ENCODE assay signal across 30 cellular contexts in the genomic region with DNA sequence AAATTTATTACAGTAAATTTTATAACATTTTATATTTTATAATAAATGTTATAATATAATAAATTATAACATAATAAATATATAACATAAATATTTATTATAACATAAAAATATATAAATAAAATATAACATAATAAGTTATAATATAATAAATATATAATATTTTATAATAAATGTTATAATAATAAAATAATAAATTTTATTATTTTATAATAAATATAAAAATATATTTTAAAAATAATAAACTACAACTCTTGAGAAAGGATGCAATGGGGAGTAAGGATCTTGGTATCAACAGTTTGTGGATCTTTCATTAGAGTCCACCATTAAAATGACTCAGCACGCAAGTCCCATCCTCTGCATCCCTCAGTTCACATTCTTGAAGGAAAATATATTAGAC.
"Had no signal": no experiment of that assay in that cellular context is flagged by ENCODE, and none has a peak within 500 bp of the region (broad histone marks: within the 10 kb centered on the region; RNA-seq: fewer than 3 reads in every experiment).

No MANE protein-coding gene starts in this region.

- H3K4me1 ChIP-seq: adrenal gland, body of pancreas, colonic mucosa, gastrocnemius medialis, heart right ventricle had no signal

- H3K36me3 Mint-ChIP-seq: activated CD4-positive, alpha-beta memory T cell treated with anti-CD3 and anti-CD28 coated beads for 36 hours; activated CD8-positive, alpha-beta memory T cell treated with anti-CD3 and anti-CD28 coated beads, Interleukin-2, amount 10 ng/mL, durations not matched to agents 7 days and 5 days; activated naive CD4-positive, alpha-beta T cell treated with anti-CD3 and anti-CD28 coated beads, Interleukin-2, amount 50 U/mL, for 24 hours; activated naive CD8-positive, alpha-beta T cell treated with anti-CD3 and anti-CD28 coated beads for 36 hours had no signal

- DNase-seq: activated B cell treated with CpG ODN at 0.5 μM for 24 hours; activated CD4-positive, alpha-beta memory T cell treated with anti-CD3 and anti-CD28 coated beads for 36 hours; activated CD4-positive, alpha-beta T cell treated with anti-CD3 and anti-CD28 coated beads, Interleukin-2, amount 10 ng/mL, durations not matched to agents 24 days and 14 days; activated CD8-positive, alpha-beta memory T cell treated with anti-CD3 and anti-CD28 coated beads, Interleukin-2, amount 10 ng/mL, durations not matched to agents 7 days and 5 days; activated CD8-positive, alpha-beta memory T cell treated with anti-CD3 and anti-CD28 coated beads, Interleukin-2, amount 50 U/mL, for 4 hours; activated CD8-positive, alpha-beta T cell treated with anti-CD3 and anti-CD28 coated beads, Interleukin-2, amount 10 ng/mL, durations not matched to agents 7 days and 5 days; activated effector memory CD4-positive, alpha-beta T cell treated with anti-CD3 and anti-CD28 coated beads, Interleukin-2, amount 50 U/mL, for 16 hours; activated naive CD4-positive, alpha-beta T cell treated with anti-CD3 and anti-CD28 coated beads for 36 hours; activated naive CD8-positive, alpha-beta T cell treated with anti-CD3 and anti-CD28 coated beads for 36 hours; activated naive CD8-positive, alpha-beta T cell treated with anti-CD3 and anti-CD28 coated beads, Interleukin-2, amount 50 U/mL, for 24 hours; activated T-cell treated with anti-CD3 and anti-CD28 coated beads, Interleukin-2, amount 50 U/mL, for 1 hour; activated T-cell treated with anti-CD3 and anti-CD28 coated beads, Interleukin-2, amount 50 U/mL, for 48 hours; adrenal gland; amygdala; aorta; body of pancreas; caudate nucleus; colonic mucosa; effector CD8-positive, alpha-beta T cell; foreskin fibroblast; gastrocnemius medialis; heart right ventricle; T-helper 2 cell had no signal

- H3K36me3 ChIP-seq: adrenal gland, colonic mucosa, gastrocnemius medialis, heart right ventricle had no signal

- H3K9me3 ChIP-seq: adrenal gland, colonic mucosa, gastrocnemius medialis had no signal

- H3K27ac Mint-ChIP-seq: activated B cell treated with CpG ODN at 0.5 μM for 24 hours; activated CD4-positive, alpha-beta memory T cell treated with anti-CD3 and anti-CD28 coated beads for 36 hours; activated CD4-positive, alpha-beta T cell treated with anti-CD3 and anti-CD28 coated beads, Interleukin-2, amount 10 ng/mL, durations not matched to agents 24 days and 14 days; activated CD8-positive, alpha-beta memory T cell treated with anti-CD3 and anti-CD28 coated beads, Interleukin-2, amount 10 ng/mL, durations not matched to agents 7 days and 5 days; activated CD8-positive, alpha-beta T cell treated with anti-CD3 and anti-CD28 coated beads, Interleukin-2, amount 10 ng/mL, durations not matched to agents 7 days and 5 days; activated naive CD4-positive, alpha-beta T cell treated with anti-CD3 and anti-CD28 coated beads for 36 hours; activated naive CD4-positive, alpha-beta T cell treated with anti-CD3 and anti-CD28 coated beads, Interleukin-2, amount 50 U/mL, for 24 hours; activated naive CD8-positive, alpha-beta T cell treated with anti-CD3 and anti-CD28 coated beads for 36 hours; activated naive CD8-positive, alpha-beta T cell treated with anti-CD3 and anti-CD28 coated beads, Interleukin-2, amount 50 U/mL, for 24 hours; activated T-helper 1 cell treated with anti-CD3 and anti-CD28 coated beads, Interleukin-12 subunit alpha, Interleukin-12 subunit beta, Interleukin-2, Interleukin-4 antibody, amounts not matched to agents 30 ng/mL and 10 ng/mL and 1 ng/mL, durations not matched to agents 14 hours and 24 hours and 36 hours; activated T-helper 2 cell treated with anti-CD3 and anti-CD28 coated beads, Interferon-gamma antibody, Interleukin-2, Interleukin-4, amounts not matched to agents 10 μg/mL and 5 μg/mL and 100 μg/mL, durations not matched to agents 14 hours and 24 hours and 36 hours had no signal

- H3K27me3 ChIP-seq: adrenal gland, body of pancreas, colonic mucosa, gastrocnemius medialis, heart right ventricle, hepatocyte had no signal

- H3K4me1 Mint-ChIP-seq: activated B cell treated with CpG ODN at 0.5 μM for 24 hours; activated CD4-positive, alpha-beta T cell treated with anti-CD3 and anti-CD28 coated beads, Interleukin-2, amount 10 ng/mL, durations not matched to agents 24 days and 14 days; activated CD8-positive, alpha-beta memory T cell treated with anti-CD3 and anti-CD28 coated beads, Interleukin-2, amount 10 ng/mL, durations not matched to agents 7 days and 5 days; activated naive CD4-positive, alpha-beta T cell treated with anti-CD3 and anti-CD28 coated beads, Interleukin-2, amount 50 U/mL, for 24 hours; activated naive CD8-positive, alpha-beta T cell treated with anti-CD3 and anti-CD28 coated beads for 36 hours; activated naive CD8-positive, alpha-beta T cell treated with anti-CD3 and anti-CD28 coated beads, Interleukin-2, amount 50 U/mL, for 24 hours had no signal

- H3K4me3 ChIP-seq: adrenal gland, body of pancreas, colonic mucosa, gastrocnemius medialis, heart right ventricle, hepatocyte had no signal

- H3K4me3 Mint-ChIP-seq: activated B cell treated with CpG ODN at 0.5 μM for 24 hours; activated CD4-positive, alpha-beta memory T cell treated with anti-CD3 and anti-CD28 coated beads for 36 hours; activated CD4-positive, alpha-beta T cell treated with anti-CD3 and anti-CD28 coated beads, Interleukin-2, amount 10 ng/mL, durations not matched to agents 24 days and 14 days; activated CD8-positive, alpha-beta memory T cell treated with anti-CD3 and anti-CD28 coated beads, Interleukin-2, amount 10 ng/mL, durations not matched to agents 7 days and 5 days; activated CD8-positive, alpha-beta T cell treated with anti-CD3 and anti-CD28 coated beads, Interleukin-2, amount 10 ng/mL, durations not matched to agents 7 days and 5 days; activated naive CD4-positive, alpha-beta T cell treated with anti-CD3 and anti-CD28 coated beads for 36 hours; activated naive CD4-positive, alpha-beta T cell treated with anti-CD3 and anti-CD28 coated beads, Interleukin-2, amount 50 U/mL, for 24 hours; activated naive CD8-positive, alpha-beta T cell treated with anti-CD3 and anti-CD28 coated beads for 36 hours; activated naive CD8-positive, alpha-beta T cell treated with anti-CD3 and anti-CD28 coated beads, Interleukin-2, amount 50 U/mL, for 24 hours; activated T-helper 1 cell treated with anti-CD3 and anti-CD28 coated beads, Interleukin-12 subunit alpha, Interleukin-12 subunit beta, Interleukin-2, Interleukin-4 antibody, amounts not matched to agents 30 ng/mL and 10 ng/mL and 1 ng/mL, durations not matched to agents 14 hours and 24 hours and 36 hours had no signal

- H3K27ac ChIP-seq: adrenal gland, body of pancreas, colonic mucosa, gastrocnemius medialis, heart right ventricle, hepatocyte, VCaP had no signal

- ATAC-seq: activated CD4-positive, CD25-positive, alpha-beta regulatory T cell treated with anti-CD3 and anti-CD28 coated beads, Interleukin-2, amount 50 U/mL, for 24 hours; activated CD8-positive, alpha-beta memory T cell treated with anti-CD3 and anti-CD28 coated beads, Interleukin-2, amount 10 ng/mL, durations not matched to agents 7 days and 5 days; activated CD8-positive, alpha-beta T cell treated with anti-CD3 and anti-CD28 coated beads, Interleukin-2, amount 10 ng/mL, durations not matched to agents 7 days and 5 days; activated naive CD8-positive, alpha-beta T cell treated with anti-CD3 and anti-CD28 coated beads, Interleukin-2, amount 50 U/mL, for 24 hours; body of pancreas; esophagus mucosa; gastrocnemius medialis; heart right ventricle had no signal

- H3K27me3 Mint-ChIP-seq: activated B cell treated with CpG ODN at 0.5 μM for 24 hours; activated CD4-positive, alpha-beta memory T cell treated with anti-CD3 and anti-CD28 coated beads for 36 hours; activated CD4-positive, alpha-beta T cell treated with anti-CD3 and anti-CD28 coated beads, Interleukin-2, amount 10 ng/mL, durations not matched to agents 24 days and 14 days; activated CD8-positive, alpha-beta memory T cell treated with anti-CD3 and anti-CD28 coated beads, Interleukin-2, amount 10 ng/mL, durations not matched to agents 7 days and 5 days; activated naive CD4-positive, alpha-beta T cell treated with anti-CD3 and anti-CD28 coated beads, Interleukin-2, amount 50 U/mL, for 24 hours; activated naive CD8-positive, alpha-beta T cell treated with anti-CD3 and anti-CD28 coated beads for 36 hours; activated naive CD8-positive, alpha-beta T cell treated with anti-CD3 and anti-CD28 coated beads, Interleukin-2, amount 50 U/mL, for 24 hours had no signal
